ENCODE assay signal across 9 cellular contexts in the genomic region with DNA sequence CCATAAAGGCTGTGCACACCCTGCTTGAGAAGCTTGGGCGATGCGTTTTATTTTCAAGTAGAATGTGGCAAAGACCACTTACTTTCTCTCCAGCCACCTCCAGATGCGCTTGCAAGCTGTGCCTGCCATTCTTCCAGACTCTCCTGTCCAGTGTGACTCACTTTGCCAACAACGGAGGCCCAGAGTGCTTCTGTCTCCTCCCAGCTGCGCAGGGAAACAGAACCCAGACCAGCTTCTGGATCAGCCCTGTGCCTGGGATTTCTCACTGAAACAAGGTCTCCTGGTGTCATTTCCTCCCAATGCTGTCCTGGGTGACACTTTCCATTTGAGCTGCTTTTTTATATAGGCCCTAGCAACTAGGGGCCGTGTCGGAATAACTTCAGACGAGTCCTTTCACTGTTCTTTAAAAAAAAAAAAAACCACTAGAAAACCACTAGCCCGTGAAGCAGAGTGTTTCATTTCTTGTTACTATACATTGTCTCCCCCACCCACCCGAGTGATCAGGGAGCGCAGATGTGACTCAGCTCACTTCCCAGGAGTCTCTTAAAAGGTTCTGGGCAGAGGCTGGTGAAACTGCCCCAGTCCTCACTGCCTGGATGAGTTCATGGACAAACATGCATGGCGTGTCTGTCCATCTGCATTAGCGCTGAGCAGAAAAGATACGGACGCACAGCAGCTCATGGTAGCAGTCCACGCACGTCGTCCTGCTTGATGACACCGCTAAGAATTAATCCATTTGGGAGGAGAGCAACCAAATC. TPM values are rescaled to one million over a fixed set of nuclear protein-coding genes. Genes with fewer than 3 reads are reported as not detected.
A peak's percentile ranks its signal among the peaks of the same experiment; 100 is the strongest.
DNase-seq lines count a peak whose midpoint lies in the region; ATAC-seq and TF ChIP-seq lines count a peak whose summit lies in the region.
"Had no signal": no experiment of that assay in that cellular context is flagged by ENCODE, and none has a peak within 500 bp of the region (broad histone marks: within the 10 kb centered on the region; RNA-seq: fewer than 3 reads in every experiment).

No MANE protein-coding gene starts in this region.

- H3K14ac ChIP-seq in neuronal stem cell (ENCODE audit: low read length): no peak overlapping the region

- H3K36me3 Mint-ChIP-seq in naive thymus-derived CD4-positive, alpha-beta T cell: peaks cover 0 to 25% (median under 1%) of the 10 kb centered on the region in 5 donors
- no peaks in the 10 kb centered on the region for H3K36me3 Mint-ChIP-seq in type B pancreatic cell

- H2BK120ac ChIP-seq in neuronal stem cell (ENCODE audit: low read depth, low read length): no peak overlapping the region

- H3K4me3 Mint-ChIP-seq in naive thymus-derived CD4-positive, alpha-beta T cell: no peak overlapping the region
- no peak overlapping the region for H3K4me3 Mint-ChIP-seq in type B pancreatic cell

- no peak overlapping the region for H2BK5ac ChIP-seq in neuronal stem cell (ENCODE audit: low read length)

- no peaks in the 10 kb centered on the region for H3K79me1 ChIP-seq in neuronal stem cell (ENCODE audit: low read depth, low read length)

- WGBS in neuronal stem cell (ENCODE audit: extremely low coverage in 2 of 2, insufficient read length in 2 of 2, insufficient replicate concordance in 1 of 2), 2 donors: no CpG with 5 or more reads among the region's 19 CpGs

- H3K18ac ChIP-seq in neuronal stem cell (ENCODE audit: low read length): peak overlapping the region; percentile 75

- peaks cover 0 to 3% (median 0%) of the 10 kb centered on the region in 7 donors for H3K4me1 Mint-ChIP-seq in naive thymus-derived CD4-positive, alpha-beta T cell
- H3K4me1 Mint-ChIP-seq in type B pancreatic cell (ENCODE audit: unreplicated experiment): peaks cover 11% of the 10 kb centered on the region

- no peak overlapping the region for H3K27ac Mint-ChIP-seq in naive thymus-derived CD4-positive, alpha-beta T cell
- H3K27ac Mint-ChIP-seq in type B pancreatic cell: no peak overlapping the region

- H4K8ac ChIP-seq in neuronal stem cell (ENCODE audit: low read depth, low read length): no peak overlapping the region

- peak overlapping the region; percentile 7 for H2AK5ac ChIP-seq in neuronal stem cell (ENCODE audit: low read depth, low read length)

- H3K27ac ChIP-seq in neuronal stem cell (replicated peaks; ENCODE audit: low read length): no peak overlapping the region
- H3K27ac ChIP-seq in naive thymus-derived CD4-positive, alpha-beta T cell (ENCODE audit: low read depth, low read length): no peak overlapping the region

- peak overlapping the region; percentile 88 for H2AFZ ChIP-seq in neuronal stem cell (ENCODE audit: low read length)

- CTCF ChIA-PET in naive thymus-derived CD4-positive, alpha-beta T cell (lab: Charles Lee): interaction anchor here (0.7 to 2.1 kb wide), 2 partner anchors 301 to 367 kb away, joined by 3 to 7 read pairs; no protein-coding TSS in a partner anchor

- H3K4me3 ChIP-seq in neuronal stem cell (ENCODE audit: low read length in 2 of 2): no peak overlapping the region
- no peak overlapping the region for H3K4me3 ChIP-seq in naive thymus-derived CD4-positive, alpha-beta T cell (ENCODE audit: low read length)

- no peak overlapping the region for H2BK15ac ChIP-seq in neuronal stem cell (ENCODE audit: low read length)

- no peaks in the 10 kb centered on the region for H3K27me3 ChIP-seq in neuronal stem cell (ENCODE audit: control insufficient read depth in 3 of 3, insufficient read depth in 3 of 3, low read depth in 1 of 3, low read length in 3 of 3)
- H3K27me3 ChIP-seq in naive thymus-derived CD4-positive, alpha-beta T cell (ENCODE audit: control insufficient read depth in 2 of 2, insufficient read depth in 2 of 2, low read length in 2 of 2): no peaks in the 10 kb centered on the region

- ATAC-seq in GM18502 (IDR thresholded peaks at IDR 0.05; ENCODE audit: poor library complexity, unreplicated experiment): peak; percentile 93
- peak; percentile 80 for ATAC-seq in GM21786 (IDR thresholded peaks at IDR 0.05; ENCODE audit: unreplicated experiment)
- ATAC-seq in naive thymus-derived CD4-positive, alpha-beta T cell: no peak

- no peak for TF ChIP-seq CTCF in type B pancreatic cell (conservative IDR thresholded peaks at IDR 0.05)

- H3K9me3 Mint-ChIP-seq in naive thymus-derived CD4-positive, alpha-beta T cell: peaks cover 0 to 1% (median 0%) of the 10 kb centered on the region in 11 donors
- no peaks in the 10 kb centered on the region for H3K9me3 Mint-ChIP-seq in type B pancreatic cell

- H3K23ac ChIP-seq in neuronal stem cell (ENCODE audit: low read depth, low read length, poor library complexity): no peak overlapping the region

- no peak overlapping the region for H3K9ac ChIP-seq in neuronal stem cell (ENCODE audit: low read depth, low read length, poor library complexity)

- no peaks in the 10 kb centered on the region for H3K9me3 ChIP-seq in neuronal stem cell (replicated peaks in 1 of 2; ENCODE audit: control insufficient read depth in 2 of 2, insufficient read depth in 1 of 2, low read depth in 1 of 2, low read length in 2 of 2)
- no peaks in the 10 kb centered on the region for H3K9me3 ChIP-seq in naive thymus-derived CD4-positive, alpha-beta T cell (ENCODE audit: control insufficient read depth in 2 of 3, low read length in 3 of 3)

- DNase-seq in NCI-H128 (lab: John Stamatoyannopoulos, UW; ENCODE audit: unreplicated experiment): peak; percentile 24
- no peak for DNase-seq in neuronal stem cell (ENCODE audit: low spot score)
- no peak for DNase-seq in naive thymus-derived CD4-positive, alpha-beta T cell
- DNase-seq in COLO829 (ENCODE audit: low spot score): no peak
- DNase-seq in type B pancreatic cell (ENCODE audit: extremely low spot score, unreplicated experiment): no peak
- no peak for DNase-seq in NCI-H2081 (lab: John Stamatoyannopoulos, UW)
- DNase-seq: RPMI8226 had no signal

- H3K4ac ChIP-seq in neuronal stem cell (ENCODE audit: low read length): no peak overlapping the region

- H3K36me3 ChIP-seq in neuronal stem cell (replicated peaks in 1 of 2; ENCODE audit: control insufficient read depth in 2 of 2, insufficient read depth in 2 of 2, low read length in 2 of 2): no peaks in the 10 kb centered on the region
- H3K36me3 ChIP-seq in naive thymus-derived CD4-positive, alpha-beta T cell (ENCODE audit: control insufficient read depth in 2 of 3, insufficient read depth in 3 of 3, low read length in 3 of 3): peaks cover 0 to 4% (median 0%) of the 10 kb centered on the region in 3 experiments

- H2BK12ac ChIP-seq in neuronal stem cell (ENCODE audit: low read length): peak overlapping the region; percentile 7

- POLR2A ChIA-PET in naive thymus-derived CD4-positive, alpha-beta T cell (lab: Charles Lee): interaction anchor here (0.6 kb wide), 1 partner anchor 225 kb away, joined by 6 read pairs; no protein-coding TSS in a partner anchor

- no peak overlapping the region for H4K91ac ChIP-seq in neuronal stem cell (ENCODE audit: low read depth, low read length, poor library complexity)

- H3K4me1 ChIP-seq in neuronal stem cell (ENCODE audit: control insufficient read depth in 2 of 2, insufficient read depth in 1 of 2, low read depth in 1 of 2, low read length in 2 of 2): peaks cover 18 to 20% of the 10 kb centered on the region in 2 donors
- no peaks in the 10 kb centered on the region for H3K4me1 ChIP-seq in naive thymus-derived CD4-positive, alpha-beta T cell (ENCODE audit: control insufficient read depth in 2 of 2, insufficient read depth in 2 of 2, low read length in 2 of 2)

- no peak overlapping the region for H3K4me2 ChIP-seq in neuronal stem cell (ENCODE audit: insufficient read depth, low read length, poor library complexity, severe bottlenecking)

- H3K27me3 Mint-ChIP-seq in naive thymus-derived CD4-positive, alpha-beta T cell: no peaks in the 10 kb centered on the region
- H3K27me3 Mint-ChIP-seq in type B pancreatic cell: peaks cover 2% of the 10 kb centered on the region

- intact Hi-C loops in naive thymus-derived CD4-positive, alpha-beta T cell (cut with micrococcal nuclease): no loop called here

RNA-seq across cellular contexts. Expression of a gene that starts 25.3 kb away (rescaled TPM):
- polyA plus RNA-seq in neuronal stem cell (2013, experiment 1 of 2): 2,267 TPM
- 2,302 TPM for polyA plus RNA-seq in neuronal stem cell (2013, experiment 2 of 2)
- total RNA-seq in naive thymus-derived CD4-positive, alpha-beta T cell: 1,000 to 10,000 TPM; 1,182 to 2,835 (median 2,548) TPM
- 1,000 to 10,000 TPM; 6,467 to 8,686 TPM for polyA plus RNA-seq in naive thymus-derived CD4-positive, alpha-beta T cell
- 1,718 and 2,012 TPM in 2 replicates for total RNA-seq in type B pancreatic cell (ENCODE audit: low replicate concordance)
